ENCODE assay signal across 7 cellular contexts in the genomic region with DNA sequence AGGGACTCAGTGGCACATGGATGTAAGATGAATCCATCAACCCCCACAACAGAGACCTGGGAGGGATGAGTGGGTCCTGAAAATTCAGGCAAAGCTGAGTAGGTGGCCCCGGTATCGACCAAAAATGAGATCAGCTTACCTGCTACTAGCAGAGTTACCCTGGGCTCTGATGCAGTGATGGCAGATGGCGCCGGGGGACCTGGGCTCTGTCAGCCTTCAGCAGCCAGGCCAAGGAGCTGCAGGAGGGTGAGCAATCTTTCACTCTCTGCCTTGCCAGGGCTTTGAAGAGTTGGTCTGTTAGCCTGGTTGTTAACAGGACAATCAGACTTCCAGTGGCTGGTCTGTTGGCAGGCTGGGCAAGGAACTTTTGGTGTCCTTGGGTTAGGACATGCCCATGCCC.
"Had no signal": no experiment of that assay in that cellular context is flagged by ENCODE, and none has a peak within 500 bp of the region (broad histone marks: within the 10 kb centered on the region; RNA-seq: fewer than 3 reads in every experiment).

No MANE protein-coding gene starts in this region.

- H3K27ac Mint-ChIP-seq: IgD-negative memory B cell had no signal

- H3K27me3 Mint-ChIP-seq: IgD-negative memory B cell had no signal

- H3K4me3 ChIP-seq: K562 had no signal

- H3K4me3 Mint-ChIP-seq: IgD-negative memory B cell had no signal

- H3K27ac ChIP-seq: HL-60 had no signal

- FAIRE-seq: HepG2, HTR-8/SVneo, K562 had no signal

- DNase-seq: IMR-90, KBM-7 had no signal

- ATAC-seq: HepG2, K562 had no signal
